ENCODE assay signal across 8 cellular contexts in genomic region chr11:104609297-104609696, GRCh38.
A peak's percentile ranks its signal among the peaks of the same experiment; 100 is the strongest.
DNase-seq lines count a peak whose midpoint lies in the region; ATAC-seq, FAIRE-seq and TF ChIP-seq lines count a peak whose summit lies in the region.

No MANE protein-coding gene starts in this region.

- ATAC-seq in GM21786 (IDR thresholded peaks at IDR 0.05; ENCODE audit: unreplicated experiment) = peak; percentile 93
- peak; percentile 89 to 99 (median 94) for ATAC-seq in T-cell (replicated peaks in 1 of 4)

- TF ChIP-seq POLR2A in breast epithelium (IDR thresholded peaks at IDR 0.05) = no peak

- no peaks in the 10 kb centered on the region for H3K27me3 ChIP-seq in breast epithelium

- no peaks in the 10 kb centered on the region for H3K36me3 ChIP-seq in breast epithelium
- no peaks in the 10 kb centered on the region for H3K36me3 ChIP-seq in kidney (ENCODE audit: control insufficient read depth in 1 of 2, insufficient read depth in 2 of 2, low read length in 2 of 2)

- no peak for FAIRE-seq in kidney (lab: Jason Lieb, UNC)

- H3K27ac ChIP-seq in breast epithelium (peak overlapping the region; percentile 10 to 65), kidney (ENCODE audit: low read depth in 2 of 2, low read length in 2 of 2) (no peak overlapping the region)

- H3K4me3 Mint-ChIP-seq in T-cell = no peak overlapping the region

- H3K9ac ChIP-seq in kidney (ENCODE audit: low read length in 2 of 2) = no peak overlapping the region

- no peaks in the 10 kb centered on the region for H3K36me3 Mint-ChIP-seq in T-cell

- H3K9me3 Mint-ChIP-seq in T-cell = no peaks in the 10 kb centered on the region

- POLR2A ChIA-PET in T-cell (lab: Charles Lee) = interaction anchor here in 1 of 2 donors (0.5 kb wide), 1 partner anchor 10 kb away, joined by 3 read pairs; no protein-coding TSS in a partner anchor

- H3K4me1 ChIP-seq in breast epithelium (no peaks in the 10 kb centered on the region), kidney (ENCODE audit: control insufficient read depth in 1 of 2, insufficient read depth in 1 of 2, low read depth in 1 of 2, low read length in 2 of 2) (no peaks in the 10 kb centered on the region)

- H3K4me3 ChIP-seq in GM12865 (ENCODE audit: low read depth, low read length) (no peak overlapping the region), breast epithelium (no peak overlapping the region), kidney (ENCODE audit: low read length in 2 of 2) (no peak overlapping the region)

- H3K27me3 Mint-ChIP-seq in T-cell = no peaks in the 10 kb centered on the region

- TF ChIP-seq CTCF in GM12865 (IDR thresholded peaks at IDR 0.05; ENCODE audit: insufficient read depth, low read depth, low read length, missing control alignments) (peak; percentile 61), breast epithelium (IDR thresholded peaks at IDR 0.05) (peak in 2 of 3 donors; percentile 31 to 40), kidney (IDR thresholded peaks at IDR 0.05; ENCODE audit: borderline replicate concordance, extremely low read depth, insufficient read depth) (peak; percentile 67)

- DNase-seq in GM12865 (ENCODE audit: low read depth) (peak; percentile 35), KBM-7 (peak; percentile 69), T-cell (peak in 26 of 34 experiments; percentile 1 to 38 (median 15)), breast epithelium (ENCODE audit: low spot score in 2 of 2) (no peak), kidney (no peak), NK-92 (lab: John Stamatoyannopoulos, UW; ENCODE audit: unreplicated experiment) (no peak)
- peak; percentile 32 for DNase-seq in stimulated activated CD4-positive, alpha-beta T cell treated with anti-CD3 and anti-CD28 coated beads, Interleukin-2, amount 100 ng/mL, for 4 hours (ENCODE audit: low read depth)

- H3K27ac Mint-ChIP-seq in T-cell = peak overlapping the region; percentile 41 to 45

- intact Hi-C loops in breast epithelium (cut with DNase I; ENCODE audit: low total_unique reads) = loop anchor here (5.0 kb wide), 1 partner anchor 293 kb away; no protein-coding TSS in a partner anchor
- intact Hi-C loops in kidney (cut with DNase I) = no loop called here

- CTCF ChIA-PET in T-cell (lab: Charles Lee) = interaction anchor here (0.6 to 1.9 kb wide), 8 partner anchors 16 to 1254 kb away, joined by 3 to 9 read pairs (median 3); no protein-coding TSS in a partner anchor

- H3K9me3 ChIP-seq in breast epithelium = no peaks in the 10 kb centered on the region
- no peaks in the 10 kb centered on the region for H3K9me3 ChIP-seq in kidney (ENCODE audit: control insufficient read depth in 1 of 2, low read length in 2 of 2)

- in situ Hi-C loops in KBM-7 (cut with MboI; ENCODE audit: low pct_unique_long_range_greater_than_20kb, low sequenced_read_pairs) = no loop called here

- H3K4me1 Mint-ChIP-seq in T-cell = peaks cover 9 to 12% (median 10%) of the 10 kb centered on the region in 3 donors

Comparison
In these comparisons a context has a peak if more than half of its experiments do, and no peak if none do; other contexts are left out.
1. DNase-seq: peak in GM12865 (single experiment), KBM-7 (single experiment), T-cell (26 of 34) and stimulated activated CD4-positive, alpha-beta T cell treated with anti-CD3 and anti-CD28 coated beads, Interleukin-2, amount 100 ng/mL, for 4 hours (single experiment); none in breast epithelium (0 of 2), kidney (single experiment) and NK-92 (single experiment).
2. H3K27ac ChIP-seq: peak in breast epithelium (2 of 2); none in kidney (0 of 2).
3. Peak in every context shown above with its lines, with median percentiles within 50 percentile points of each other: CTCF ChIP-seq.